Comparison of ENCODE assay signal across 12 cellular contexts in genomic region chr1:94284481-94284880, GRCh38. TPM values are rescaled to one million over a fixed set of nuclear protein-coding genes. Genes with fewer than 3 reads are reported as not detected.
DNase-seq lines count a peak whose midpoint lies in the region; ATAC-seq and TF ChIP-seq lines count a peak whose summit lies in the region.
"Had no signal": no experiment of that assay in that cellular context is flagged by ENCODE, and none has a peak within 500 bp of the region (broad histone marks: within the 10 kb centered on the region; RNA-seq: fewer than 3 reads in every experiment).

No MANE protein-coding gene starts in this region.

- peak; percentile 97 for ATAC-seq in GM18867 (IDR thresholded peaks at IDR 0.05; ENCODE audit: unreplicated experiment)
- peak; percentile 61 for ATAC-seq in HG03571 (IDR thresholded peaks at IDR 0.05; ENCODE audit: unreplicated experiment)
- ATAC-seq: activated CD8-positive, alpha-beta T cell treated with anti-CD3 and anti-CD28 coated beads for 36 hours; stimulated activated effector memory CD8-positive, alpha-beta T cell treated with anti-CD3 and anti-CD28 coated beads, Interleukin-12 subunit alpha, Interleukin-12 subunit beta, amount 100 ng/mL, for 72 hours had no signal

- no peak overlapping the region for H3K4me3 ChIP-seq in fibroblast of villous mesenchyme (ENCODE audit: low read depth, low read length)

- peak; percentile 40 for DNase-seq in HCEC 1CT
- peak; percentile 39 for DNase-seq in fibroblast of villous mesenchyme (ENCODE audit: low read depth)
- no peak for DNase-seq in activated gamma-delta T cell treated with Interleukin-2 at 50 U/mL for 16 hours
- no peak for DNase-seq in cerebellar nuclear complex (lab: John Stamatoyannopoulos, UW)
- DNase-seq in activated CD8-positive, alpha-beta memory T cell treated with anti-CD3 and anti-CD28 coated beads for 24 hours, result no peak
- no peak for DNase-seq in NOMO-1 (lab: John Stamatoyannopoulos, UW; ENCODE audit: unreplicated experiment in 2 of 2)
- DNase-seq: activated CD8-positive, alpha-beta T cell treated with anti-CD3 and anti-CD28 coated beads for 36 hours; C1 segment of cervical spinal cord; NCI-H1436 treated with DMSO at 0.1 percent for 48 hours had no signal

- no peak for TF ChIP-seq CTCF in fibroblast of villous mesenchyme (IDR thresholded peaks at IDR 0.05; ENCODE audit: insufficient read depth, low read depth, low read length)

RNA-seq across cellular contexts. Expression of gene ARHGAP29, which starts 47.1 kb away (rescaled TPM):
- 50.3 and 85.1 TPM in 2 replicates for total RNA-seq in fibroblast of villous mesenchyme
- total RNA-seq: activated CD8-positive, alpha-beta T cell treated with anti-CD3 and anti-CD28 coated beads for 36 hours had no signal

Comparison
In these comparisons a context has a peak if more than half of its experiments do, and no peak if none do; other contexts are left out.
1. DNase-seq: peak in HCEC 1CT (single experiment) and fibroblast of villous mesenchyme (single experiment); none in activated gamma-delta T cell treated with Interleukin-2 at 50 U/mL for 16 hours (single experiment), cerebellar nuclear complex (0 of 2), activated CD8-positive, alpha-beta memory T cell treated with anti-CD3 and anti-CD28 coated beads for 24 hours (single experiment) and NOMO-1 (0 of 2).